Comparison of ENCODE assay signal across 8 cellular contexts in the genomic region with DNA sequence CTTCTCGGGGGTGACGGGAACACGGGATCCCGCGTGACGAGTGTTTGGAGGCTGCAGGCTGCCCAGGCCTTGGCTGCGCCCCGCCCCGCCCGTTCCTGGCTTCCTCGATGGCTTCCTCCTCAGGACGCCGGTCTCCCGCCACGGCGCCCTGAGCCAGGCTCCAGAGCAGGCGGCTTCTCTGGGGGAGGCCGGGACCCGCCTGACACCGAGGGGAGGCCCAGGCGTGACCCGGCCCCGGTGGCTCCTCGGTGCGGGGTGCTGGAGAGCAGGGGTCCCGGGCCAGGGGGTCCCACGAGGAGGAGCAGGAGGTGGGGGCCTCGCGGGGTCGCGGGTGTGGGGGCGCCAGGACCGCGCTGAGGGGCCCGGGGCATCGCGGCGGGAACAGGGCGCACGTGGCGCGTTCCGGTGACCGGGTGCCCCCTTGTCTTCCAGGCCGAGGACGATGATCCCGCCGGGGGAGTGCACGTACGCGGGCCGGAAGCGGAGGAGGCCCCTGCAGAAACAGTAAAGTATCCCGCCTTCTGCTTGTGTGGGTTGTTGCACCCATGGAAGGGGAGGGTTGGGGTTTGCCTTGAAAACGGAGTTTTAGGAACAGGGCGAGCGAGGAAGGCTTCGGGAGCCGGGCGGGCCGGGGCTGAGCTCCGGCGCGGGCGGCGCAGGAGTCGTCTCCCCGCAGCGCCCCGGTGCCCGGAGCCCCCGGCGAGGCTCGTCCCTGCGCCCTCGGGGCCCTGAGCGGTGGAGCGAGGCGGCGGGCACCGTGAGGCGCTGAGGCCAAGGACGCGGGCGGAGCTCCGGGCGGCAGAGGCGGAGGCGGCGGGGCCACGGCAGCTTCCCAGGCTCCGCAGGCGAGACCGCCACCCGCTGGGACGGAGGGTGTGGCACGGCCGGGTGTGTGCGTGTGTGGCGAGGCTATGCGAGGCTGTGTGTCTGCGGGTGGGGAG. TPM values are rescaled to one million over a fixed set of nuclear protein-coding genes. Genes with fewer than 3 reads are reported as not detected.
DNase-seq lines count a peak whose midpoint lies in the region; ATAC-seq, FAIRE-seq and TF ChIP-seq lines count a peak whose summit lies in the region.

No MANE protein-coding gene starts in this region.

- SMC1A ChIA-PET in GM12878 (lab: Charles Lee; ENCODE audit: uncharacterized antibody, unreplicated experiment): interaction anchor here (0.7 to 1.3 kb wide), 5 partner anchors 9 to 66 kb away, joined by 3 to 5 read pairs (median 4); partner anchors contain the start of gene AHRR

- H3K79me2 ChIP-seq in GM23338 (replicated peaks; ENCODE audit: insufficient read depth) (no peaks in the 10 kb centered on the region), GM12878 (ENCODE audit: control insufficient read depth, insufficient read depth, low read length) (peaks cover 73% of the 10 kb centered on the region)

- peak overlapping the region in 6 of 8 donors; percentile 54 to 83 (median 74) for H3K4me3 Mint-ChIP-seq in CD4-positive, alpha-beta memory T cell
- peak overlapping the region; percentile 67; the same call in 2 of the 3 replicates for H3K4me3 Mint-ChIP-seq in GM23338

- no peak for TF ChIP-seq POLR2A in Peyer's patch (IDR thresholded peaks at IDR 0.05)
- peak; percentile 69 for TF ChIP-seq POLR2A in GM12878 (IDR thresholded peaks at IDR 0.05; ENCODE audit: low read depth, low read length)

- no peaks in the 10 kb centered on the region for H3K9me3 ChIP-seq in CD4-positive, alpha-beta memory T cell (ENCODE audit: control insufficient read depth in 1 of 2, low read length in 2 of 2)
- H3K9me3 ChIP-seq in Peyer's patch (no peaks in the 10 kb centered on the region), GM12878 (replicated peaks; ENCODE audit: control insufficient read depth, insufficient read depth, low read length) (no peaks in the 10 kb centered on the region; the same call in 1 of the 3 replicates)

- H3K27me3 ChIP-seq in CD4-positive, alpha-beta memory T cell (ENCODE audit: insufficient read depth, low read length): peaks cover 5% of the 10 kb centered on the region
- H3K27me3 ChIP-seq in GM23338 (ENCODE audit: insufficient read depth) (peaks cover 25% of the 10 kb centered on the region), Peyer's patch (no peaks in the 10 kb centered on the region), GM12878 (replicated peaks in 1 of 2; ENCODE audit: control insufficient read depth in 2 of 2, insufficient read depth in 2 of 2, low read length in 1 of 2) (no peaks in the 10 kb centered on the region)

- no TSS peak for BruUV-seq in GM12878 (replicated peaks; lab: Mats Ljungman, UMichigan)

- peaks cover 2 to 13% (median 6%) of the 10 kb centered on the region in 4 donors for H3K4me1 Mint-ChIP-seq in CD4-positive, alpha-beta memory T cell
- peaks cover 19% of the 10 kb centered on the region for H3K4me1 Mint-ChIP-seq in GM23338

- H4K20me1 ChIP-seq in GM23338 (replicated peaks; ENCODE audit: insufficient read depth) (no peaks in the 10 kb centered on the region), GM12878 (ENCODE audit: control insufficient read depth, insufficient read depth) (no peaks in the 10 kb centered on the region; the same call in 1 of the 2 replicates)

- peak overlapping the region; percentile 67 for H3K9ac ChIP-seq in GM12878 (ENCODE audit: control insufficient read depth, insufficient read depth, low read length)

- peak overlapping the region; percentile 82 for H3K4me2 ChIP-seq in GM23338
- peak overlapping the region; percentile 86 for H3K4me2 ChIP-seq in GM12878 (ENCODE audit: control insufficient read depth, insufficient read depth)

- POLR2A ChIA-PET in CD4-positive, alpha-beta memory T cell (lab: Charles Lee; ENCODE audit: partially characterized antibody): interaction anchor here (0.9 kb wide), 1 partner anchor 40 kb away, joined by 3 read pairs; no protein-coding TSS in a partner anchor
- POLR2A ChIA-PET in GM12878 (lab: Charles Lee): interaction anchor here (0.6 to 1.3 kb wide), 3 partner anchors 11 to 25 kb away, joined by 3 to 4 read pairs (median 3); no protein-coding TSS in a partner anchor

- no peaks in the 10 kb centered on the region for H3K36me3 ChIP-seq in CD4-positive, alpha-beta memory T cell (ENCODE audit: insufficient read depth, low read length)
- no peaks in the 10 kb centered on the region for H3K36me3 ChIP-seq in GM23338 (ENCODE audit: insufficient read depth)
- no peaks in the 10 kb centered on the region for H3K36me3 ChIP-seq in Peyer's patch
- peaks cover 9 to 18% of the 10 kb centered on the region in 2 experiments; a peak in 3 of 4 replicates for H3K36me3 ChIP-seq in GM12878 (ENCODE audit: control insufficient read depth in 2 of 2, insufficient read depth in 2 of 2, low read length in 1 of 2)

- DNase-seq in CD4-positive, alpha-beta memory T cell: peak; percentile 36 to 48 (median 41)
- peak; percentile 70 for DNase-seq in GM23338 (ENCODE audit: low spot score)
- DNase-seq in Peyer's patch: peak in 1 of 3 donors; percentile 75
- no peak for DNase-seq in GM12878 (ENCODE audit: low read depth, low spot score)
- peak; percentile 82 for DNase-seq in iPS-NIHi11 (ENCODE audit: low spot score)
- peak; percentile 51 to 69 for DNase-seq in stimulated activated CD4-positive, alpha-beta T cell treated with anti-CD3 and anti-CD28 coated beads, Interleukin-2, amount 100 ng/mL, for 24 hours
- DNase-seq in NCI-H146 treated with DMSO at 0.1 percent for 48 hours (lab: John Stamatoyannopoulos, UW; ENCODE audit: unreplicated experiment): no peak
- DNase-seq in NCI-H446 treated with DMSO at 0.1 percent for 48 hours (lab: John Stamatoyannopoulos, UW): no peak

- no peaks in the 10 kb centered on the region for H3K9me3 Mint-ChIP-seq in CD4-positive, alpha-beta memory T cell
- H3K9me3 Mint-ChIP-seq in GM23338: peaks cover 3% of the 10 kb centered on the region; the same call in 1 of the 3 replicates

- CTCF ChIA-PET in CD4-positive, alpha-beta memory T cell (lab: Charles Lee; ENCODE audit: partially characterized antibody): interaction anchor here (1.2 kb wide), 1 partner anchor 155 kb away, joined by 3 read pairs; no protein-coding TSS in a partner anchor
- CTCF ChIA-PET in GM12878 (lab: Yijun Ruan, JAX): interaction anchor here (1.0 to 1.2 kb wide), 2 partner anchors 23 to 27 kb away, joined by 6 to 7 read pairs; partner anchors contain the start of gene AHRR

- ATAC-seq in GM23338 (peak; percentile 69), GM12878 (peak; percentile 90)

- H2AFZ ChIP-seq in GM23338 (peak overlapping the region; percentile 59; the same call in 1 of the 2 replicates), GM12878 (ENCODE audit: control insufficient read depth, low read depth, low read length) (peak overlapping the region; percentile 45)

- TF ChIP-seq CTCF in GM23338 (conservative IDR thresholded peaks at IDR 0.05; ENCODE audit: low read depth in 2 of 2) (no peak), Peyer's patch (IDR thresholded peaks at IDR 0.05) (no peak), GM12878 (IDR thresholded peaks at IDR 0.05 in 2 of 3, conservative IDR thresholded peaks at IDR 0.05 in 1 of 3; ENCODE audit: control insufficient read depth in 2 of 3, extremely low read depth in 1 of 3, insufficient read depth in 1 of 3, low read depth in 3 of 3, low read length in 3 of 3) (peak in 1 of 3 experiments; percentile 7; a peak in 1 of 6 replicates)

- peaks cover 8 to 21% of the 10 kb centered on the region in 2 donors for H3K27me3 Mint-ChIP-seq in CD4-positive, alpha-beta memory T cell
- peaks cover 2% of the 10 kb centered on the region for H3K27me3 Mint-ChIP-seq in GM23338 (ENCODE audit: insufficient read depth, low read depth, poor library complexity)

- in situ Hi-C loops in GM12878 (cut with MboI): no loop called here

- no peak overlapping the region for H3K27ac Mint-ChIP-seq in CD4-positive, alpha-beta memory T cell
- H3K27ac Mint-ChIP-seq in GM23338: no peak overlapping the region

- WGBS in GM12878 (ENCODE audit: insufficient coverage, insufficient replicate concordance, low lambda C conversion rate, missing lambda C conversion rate): 20% methylated on average over 78 of the region's 102 CpGs

- no peaks in the 10 kb centered on the region for H3K9me2 ChIP-seq in GM23338 (ENCODE audit: insufficient read depth)

- FAIRE-seq in GM12878 (lab: Jason Lieb, UNC): no peak

- H3F3A ChIP-seq in GM23338 (replicated peaks; ENCODE audit: low read depth): 0 out of 2 replicates have a peak, but pooled peaks cover 10% of the 10 kb centered on the region

- intact Hi-C loops in CD4-positive, alpha-beta memory T cell (cut with micrococcal nuclease): no loop called here
- intact Hi-C loops in GM12878 (cut with micrococcal nuclease; ENCODE audit: unreplicated experiment): no loop called here

- no peak for TF ChIP-seq EP300 in GM12878 (IDR thresholded peaks at IDR 0.05; ENCODE audit: borderline replicate concordance in 1 of 2, control insufficient read depth in 1 of 2, low read depth in 2 of 2, low read length in 2 of 2)

- H3K4me3 ChIP-seq in CD4-positive, alpha-beta memory T cell (ENCODE audit: low read length in 2 of 2): no peak overlapping the region
- H3K4me3 ChIP-seq in GM23338 (peak overlapping the region; percentile 52), Peyer's patch (peak overlapping the region; percentile 18 to 57 (median 48)), GM12878 (peak overlapping the region; percentile 64)

- no peaks in the 10 kb centered on the region for H3K36me3 Mint-ChIP-seq in CD4-positive, alpha-beta memory T cell
- no peaks in the 10 kb centered on the region for H3K36me3 Mint-ChIP-seq in GM23338 (ENCODE audit: low read depth)

- no peak overlapping the region for H3K27ac ChIP-seq in CD4-positive, alpha-beta memory T cell (ENCODE audit: low read depth, low read length)
- H3K27ac ChIP-seq in GM23338 (ENCODE audit: low read depth) (no peak overlapping the region), Peyer's patch (peak overlapping the region in 1 of 4 donors; percentile 22), GM12878 (ENCODE audit: control insufficient read depth, insufficient read depth) (peak overlapping the region; percentile 84)

- H3K4me1 ChIP-seq in CD4-positive, alpha-beta memory T cell (ENCODE audit: insufficient read depth, low read length): peaks cover 8% of the 10 kb centered on the region
- peaks cover 15% of the 10 kb centered on the region for H3K4me1 ChIP-seq in GM23338 (ENCODE audit: insufficient read depth)
- no peaks in the 10 kb centered on the region for H3K4me1 ChIP-seq in Peyer's patch
- H3K4me1 ChIP-seq in GM12878 (ENCODE audit: control insufficient read depth, insufficient read depth, low read length): peaks cover 24% of the 10 kb centered on the region

- 0 out of 2 replicates have a peak, but pooled peaks have one; percentile 4 for TF ChIP-seq RAD21 in GM12878 (IDR thresholded peaks at IDR 0.05; ENCODE audit: insufficient read depth, low read depth, low read length)

- RAD21 ChIA-PET in GM12878 (lab: Charles Lee; ENCODE audit: unreplicated experiment): interaction anchor here (0.9 to 1.5 kb wide), 5 partner anchors 8 to 27 kb away, joined by 3 to 9 read pairs (median 5); partner anchors contain the start of gene AHRR

RNA-seq across cellular contexts. Expression of gene AHRR, which starts 22.2 kb away (rescaled TPM):
- 1 to 10 TPM; 1.2 to 2.7 TPM for total RNA-seq in CD4-positive, alpha-beta memory T cell
- polyA plus RNA-seq in CD4-positive, alpha-beta memory T cell: under 1 TPM; 0.23 to 0.32 TPM
- total RNA-seq in GM23338 (2014; rRNA removed; shearing (Covaris generic)): 0.97 and 1.8 TPM in 2 replicates
- polyA plus RNA-seq in GM23338 (2016; fragmentation: Nextera tagmentation; extraction: Ambion mirVana): 0.27 and 0.61 TPM in 2 replicates
- 10 to 100 TPM in 1 of 4 donors, 1 to 10 TPM in 3; 1.6 to 28.1 (median 2.4) TPM for total RNA-seq in Peyer's patch
- 101 and 129 TPM in 2 replicates for total RNA-seq in GM12878 (2013; cell fraction: nucleolus; rRNA removed)
- total RNA-seq in GM12878 (2014; rRNA removed): 19.6 and 22.1 TPM in 2 replicates
- 9.4 and 11.7 TPM in 2 replicates for total RNA-seq in GM12878 (2014; rRNA removed; fragmentation: Illumina TruSeq; extraction: Trizol)
- total RNA-seq in GM12878 (2021): 27.8 and 35.2 TPM in 2 replicates
- 8.4 TPM for polyA plus RNA-seq in GM12878 (2011; ENCODE audit: low read depth)
- 13.5 and 17.3 TPM in 2 replicates for polyA plus RNA-seq in GM12878 (2011; rRNA removed)
- polyA plus RNA-seq in GM12878 (2011; cell fraction: cytosol; rRNA removed): 26.3 and 28.6 TPM in 2 replicates
- 92.9 and 105 TPM in 2 replicates for polyA plus RNA-seq in GM12878 (2011; cell fraction: nucleus; rRNA removed)
- polyA plus RNA-seq in GM12878 (2012): 23.5 and 31.3 TPM in 2 replicates
- 5.7 and 10.8 TPM in 2 replicates for polyA plus RNA-seq in GM12878 (2014; fragmentation: Illumina TruSeq; extraction: Trizol)
- 1 to 10 TPM in 1 of 2 experiments, under 1 TPM in 1; 0.90 to 1.1 TPM for polyA plus RNA-seq in GM12878 (2014; fragmentation: Nextera tagmentation; extraction: Ambion mirVana)
- 29.8 and 30.6 TPM in 2 replicates for polyA plus RNA-seq in GM12878 (2014; rRNA removed)
- 10 to 100 TPM; 21.1 to 21.3 TPM for polyA plus RNA-seq in GM12878 (2016; fragmentation: Nextera tagmentation; extraction: Ambion mirVana)
- 8.8 and 21.8 TPM in 2 replicates for polyA minus RNA-seq in GM12878 (2011; rRNA and poly(A)+ RNA removed)
- polyA minus RNA-seq in GM12878 (2011; cell fraction: cytosol; rRNA and poly(A)+ RNA removed): 6.5 and 7.8 TPM in 2 replicates
- 24.8 and 31.4 TPM in 2 replicates for polyA minus RNA-seq in GM12878 (2011; cell fraction: nucleus; rRNA and poly(A)+ RNA removed)

Comparison
In these comparisons a context has a peak if more than half of its experiments do, and no peak if none do; other contexts are left out.
1. DNase-seq: peak in CD4-positive, alpha-beta memory T cell (5 of 5), GM23338 (single experiment), iPS-NIHi11 (single experiment) and stimulated activated CD4-positive, alpha-beta T cell treated with anti-CD3 and anti-CD28 coated beads, Interleukin-2, amount 100 ng/mL, for 24 hours (2 of 2); none in GM12878 (single experiment), NCI-H146 treated with DMSO at 0.1 percent for 48 hours (single experiment) and NCI-H446 treated with DMSO at 0.1 percent for 48 hours (single experiment).
2. H3K4me3 ChIP-seq: peak in GM23338 (single experiment), Peyer's patch (4 of 4) and GM12878 (single experiment); none in CD4-positive, alpha-beta memory T cell (0 of 2).